ENCODE assay signal across 8 cellular contexts in genomic region chr2:70554338-70554892, GRCh38. TPM values are rescaled to one million over a fixed set of nuclear protein-coding genes. Genes with fewer than 3 reads are reported as not detected.
A peak's percentile ranks its signal among the peaks of the same experiment; 100 is the strongest.
DNase-seq lines count a peak whose midpoint lies in the region; ATAC-seq lines count a peak whose summit lies in the region.

No MANE protein-coding gene starts in this region.

- H3K4me3 ChIP-seq in HUES48 (ENCODE audit: low read depth, low read length), result peak overlapping the region; percentile 73
- H3K4me3 ChIP-seq in iPS-18c (ENCODE audit: insufficient read depth, low read depth, low read length), result peak overlapping the region; percentile 70

- H3K27me3 ChIP-seq in HUES48 (ENCODE audit: control insufficient read depth, insufficient read depth, low read length), result peaks cover 54% of the 10 kb centered on the region

- H3K9me3 ChIP-seq in HUES48 (ENCODE audit: control insufficient read depth, insufficient read depth, low read length) (no peaks in the 10 kb centered on the region), iPS-18c (ENCODE audit: control insufficient read depth, insufficient read depth, low read length) (no peaks in the 10 kb centered on the region)

- peaks cover 4% of the 10 kb centered on the region for H3K27me3 Mint-ChIP-seq in activated T-helper 17 cell treated with anti-CD3 and anti-CD28 coated beads, Interleukin-2, amount 50 U/mL, for 72 hours
- peaks cover 76% of the 10 kb centered on the region for H3K27me3 Mint-ChIP-seq in stimulated activated memory B cell treated with anti-CD40 and anti-IgM and Interleukin-4, amounts not matched to agents 10 μg/mL and 1 μg/mL and 100 μg/mL, for 72 hours

- no peak overlapping the region; the same call in 1 of the 2 replicates for H3K9ac ChIP-seq in HUES48 (ENCODE audit: low read depth, low read length)

- peaks cover 13% of the 10 kb centered on the region for H3K4me1 ChIP-seq in HUES48 (ENCODE audit: control insufficient read depth, insufficient read depth, low read length)

- ATAC-seq in activated T-helper 17 cell treated with anti-CD3 and anti-CD28 coated beads, Interleukin-2, amount 50 U/mL, for 72 hours (replicated peaks), result no peak
- ATAC-seq in stimulated activated memory B cell treated with anti-CD40 and anti-IgM and Interleukin-4, amounts not matched to agents 10 μg/mL and 1 μg/mL and 100 μg/mL, for 72 hours, result no peak
- ATAC-seq in GM21515 (IDR thresholded peaks at IDR 0.05; ENCODE audit: unreplicated experiment) (no peak), left lobe of liver (no peak)

- H3K4me1 Mint-ChIP-seq in activated T-helper 17 cell treated with anti-CD3 and anti-CD28 coated beads, Interleukin-2, amount 50 U/mL, for 72 hours, result peaks cover 11% of the 10 kb centered on the region
- peaks cover 16% of the 10 kb centered on the region for H3K4me1 Mint-ChIP-seq in stimulated activated memory B cell treated with anti-CD40 and anti-IgM and Interleukin-4, amounts not matched to agents 10 μg/mL and 1 μg/mL and 100 μg/mL, for 72 hours

- H3K36me3 Mint-ChIP-seq in activated T-helper 17 cell treated with anti-CD3 and anti-CD28 coated beads, Interleukin-2, amount 50 U/mL, for 72 hours (ENCODE audit: low read depth), result no peaks in the 10 kb centered on the region
- H3K36me3 Mint-ChIP-seq in stimulated activated memory B cell treated with anti-CD40 and anti-IgM and Interleukin-4, amounts not matched to agents 10 μg/mL and 1 μg/mL and 100 μg/mL, for 72 hours, result no peaks in the 10 kb centered on the region

- peak overlapping the region; percentile 80 for H3K4me3 Mint-ChIP-seq in activated T-helper 17 cell treated with anti-CD3 and anti-CD28 coated beads, Interleukin-2, amount 50 U/mL, for 72 hours
- peak overlapping the region; percentile 63 for H3K4me3 Mint-ChIP-seq in stimulated activated memory B cell treated with anti-CD40 and anti-IgM and Interleukin-4, amounts not matched to agents 10 μg/mL and 1 μg/mL and 100 μg/mL, for 72 hours

- intact Hi-C loops in head of caudate nucleus (cut with DNase I), result loop anchor here (5.0 kb wide), 2 partner anchors 63 to 92 kb away; no protein-coding TSS in a partner anchor

- H3K9me3 Mint-ChIP-seq in activated T-helper 17 cell treated with anti-CD3 and anti-CD28 coated beads, Interleukin-2, amount 50 U/mL, for 72 hours, result no peaks in the 10 kb centered on the region
- no peaks in the 10 kb centered on the region for H3K9me3 Mint-ChIP-seq in stimulated activated memory B cell treated with anti-CD40 and anti-IgM and Interleukin-4, amounts not matched to agents 10 μg/mL and 1 μg/mL and 100 μg/mL, for 72 hours

- peak overlapping the region; percentile 73 for H3K27ac Mint-ChIP-seq in activated T-helper 17 cell treated with anti-CD3 and anti-CD28 coated beads, Interleukin-2, amount 50 U/mL, for 72 hours
- H3K27ac Mint-ChIP-seq in stimulated activated memory B cell treated with anti-CD40 and anti-IgM and Interleukin-4, amounts not matched to agents 10 μg/mL and 1 μg/mL and 100 μg/mL, for 72 hours, result no peak overlapping the region

- no peaks in the 10 kb centered on the region for H3K36me3 ChIP-seq in HUES48 (ENCODE audit: control insufficient read depth, insufficient read depth, low read length)

- no peak for DNase-seq in head of caudate nucleus
- no peak for DNase-seq in left lobe of liver (ENCODE audit: low spot score)
- DNase-seq in NK-92 treated with Interleukin-12 subunit alpha and Interleukin-12 subunit beta, amount 100 ng/mL, for 24 hours (lab: John Stamatoyannopoulos, UW), result no peak

- H3K27ac ChIP-seq in HUES48 (ENCODE audit: low read depth, low read length), result no peak overlapping the region

RNA-seq across cellular contexts. Expression of gene TGFA, which starts 0.8 kb away (rescaled TPM):
- total RNA-seq in activated T-helper 17 cell treated with anti-CD3 and anti-CD28 coated beads, Interleukin-2, amount 50 U/mL, for 72 hours, result under 1 TPM; 0.26 to 0.69 TPM
- 5.0 TPM for total RNA-seq in left lobe of liver
